1 cellular context compared by ENCODE assay signal in genomic region chr10:88205842-88206446, GRCh38.
TF ChIP-seq lines count a peak whose summit lies in the region.

No MANE protein-coding gene starts in this region.

TF ChIP-seq in SK-N-SH treated with all-trans-retinoic acid at 6 μM for 48 hours, 23 proteins besides CTCF, POLR2A, EP300 and RAD21 (continued from another document):
- TF ChIP-seq POU6F1 (CRISPR knock-in tag; IDR thresholded peaks at IDR 0.05; ENCODE audit: borderline replicate concordance, low read depth) (no peak), PPARA (CRISPR knock-in tag; IDR thresholded peaks at IDR 0.05; ENCODE audit: borderline replicate concordance) (no peak), GLIS3 (CRISPR knock-in tag; IDR thresholded peaks at IDR 0.05) (no peak)
